ENCODE assay signal across 20 cellular contexts in the genomic region with DNA sequence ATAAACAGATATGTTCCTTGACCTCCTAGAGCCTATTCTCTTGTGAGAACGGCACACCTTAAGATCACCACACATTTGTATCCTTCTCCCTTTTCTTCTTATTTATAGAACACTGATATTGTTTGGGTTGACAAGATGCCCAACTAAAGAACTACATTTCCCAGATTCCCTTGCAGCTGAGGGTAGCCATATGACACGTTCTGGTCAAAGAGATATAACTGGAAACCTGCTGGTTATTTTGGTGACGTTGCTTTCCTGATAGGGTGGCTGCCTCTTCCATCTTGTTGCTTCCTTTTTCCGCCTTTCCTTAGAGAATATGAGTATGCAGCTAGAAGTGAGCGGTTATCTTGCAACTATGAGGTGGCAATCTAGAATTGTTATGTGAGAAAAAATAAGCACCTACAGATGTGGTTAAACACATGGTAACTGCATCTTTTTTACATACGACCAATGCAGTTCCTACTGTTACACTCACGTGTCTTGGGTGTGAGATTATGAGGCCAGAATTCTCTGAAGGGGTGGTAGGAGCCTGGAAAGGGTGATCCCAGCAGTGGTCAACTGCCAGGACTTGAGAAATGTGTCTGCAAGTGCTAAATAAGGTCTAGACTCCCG.
DNase-seq lines count a peak whose midpoint lies in the region; ATAC-seq and TF ChIP-seq lines count a peak whose summit lies in the region.
"Had no signal": no experiment of that assay in that cellular context is flagged by ENCODE, and none has a peak within 500 bp of the region (broad histone marks: within the 10 kb centered on the region; RNA-seq: fewer than 3 reads in every experiment).

No MANE protein-coding gene starts in this region.

- no peak overlapping the region for H3K4me3 ChIP-seq in osteoblast (ENCODE audit: insufficient read depth, low read length)
- H3K4me3 ChIP-seq: lung had no signal

- no peaks in the 10 kb centered on the region for H3K4me1 ChIP-seq in osteoblast (ENCODE audit: insufficient read depth, low read length)
- H3K4me1 ChIP-seq: foreskin keratinocyte had no signal

- H3K27ac ChIP-seq in osteoblast (ENCODE audit: low read depth, low read length): no peak overlapping the region
- H3K27ac ChIP-seq: foreskin keratinocyte, HL-60 had no signal

- H3K9me3 Mint-ChIP-seq in WTC11: peaks cover 6% of the 10 kb centered on the region
- H3K9me3 Mint-ChIP-seq: nephron; stimulated activated naive CD8-positive, alpha-beta T cell treated with anti-CD3 and anti-CD28 coated beads, Interleukin-15, Interleukin-2, amounts not matched to agents 100 ng/mL and 50 ng/mL, for 24 hours had no signal

- no peaks in the 10 kb centered on the region for H4K20me1 ChIP-seq in osteoblast (ENCODE audit: insufficient read depth, low read length)

- H3K4me3 Mint-ChIP-seq in WTC11: no peak overlapping the region
- H3K4me3 Mint-ChIP-seq: activated CD8-positive, alpha-beta memory T cell treated with anti-CD3 and anti-CD28 coated beads, Interleukin-2, amount 10 ng/mL, durations not matched to agents 7 days and 5 days; nephron; stimulated activated naive CD8-positive, alpha-beta T cell treated with anti-CD3 and anti-CD28 coated beads, Interleukin-15, Interleukin-2, amounts not matched to agents 100 ng/mL and 50 ng/mL, for 24 hours had no signal

- POLR2A ChIA-PET in WTC11 (lab: Charles Lee): no interaction called here

- no peak overlapping the region for H2AFZ ChIP-seq in osteoblast (ENCODE audit: low read length)

- H3K36me3 Mint-ChIP-seq in WTC11: peaks cover 2% of the 10 kb centered on the region; the same call in 1 of the 2 replicates
- H3K36me3 Mint-ChIP-seq: activated CD8-positive, alpha-beta memory T cell treated with anti-CD3 and anti-CD28 coated beads, Interleukin-2, amount 10 ng/mL, durations not matched to agents 7 days and 5 days had no signal

- H3K27me3 Mint-ChIP-seq in WTC11 (ENCODE audit: low read depth): peaks cover 5% of the 10 kb centered on the region

- no peak for ATAC-seq in WTC11
- no peak for ATAC-seq in stimulated activated naive CD8-positive, alpha-beta T cell treated with anti-CD3 and anti-CD28 coated beads, Interleukin-15, Interleukin-2, amounts not matched to agents 100 U/mL and 50 U/mL, for 24 hours
- no peak for ATAC-seq in HG03460 (IDR thresholded peaks at IDR 0.05; ENCODE audit: unreplicated experiment)
- ATAC-seq: activated CD4-positive, CD25-positive, alpha-beta regulatory T cell treated with anti-CD3 and anti-CD28 coated beads, Interleukin-2, amount 50 U/mL, for 24 hours; activated CD8-positive, alpha-beta memory T cell treated with anti-CD3 and anti-CD28 coated beads, Interleukin-2, amount 10 ng/mL, durations not matched to agents 7 days and 5 days; foreskin keratinocyte had no signal

- H3K4me1 Mint-ChIP-seq in WTC11: peaks cover 49% of the 10 kb centered on the region
- H3K4me1 Mint-ChIP-seq: nephron had no signal

- no peaks in the 10 kb centered on the region for H3K9me3 ChIP-seq in osteoblast (ENCODE audit: low read depth, low read length)

- H3K27me3 ChIP-seq in osteoblast (ENCODE audit: insufficient read depth, low read length): peaks cover 26% of the 10 kb centered on the region

- CTCF ChIA-PET in WTC11 (lab: Charles Lee): no interaction called here

- H3K27ac Mint-ChIP-seq in WTC11: no peak overlapping the region
- H3K27ac Mint-ChIP-seq: activated CD8-positive, alpha-beta memory T cell treated with anti-CD3 and anti-CD28 coated beads, Interleukin-2, amount 10 ng/mL, durations not matched to agents 7 days and 5 days; stimulated activated naive CD8-positive, alpha-beta T cell treated with anti-CD3 and anti-CD28 coated beads, Interleukin-15, Interleukin-2, amounts not matched to agents 100 ng/mL and 50 ng/mL, for 24 hours had no signal

- DNase-seq in SIG-M5 treated with dmso at 0.1 percent for 504 hours (lab: John Stamatoyannopoulos, UW; ENCODE audit: unreplicated experiment) (peak; percentile 22), SIG-M5 (lab: John Stamatoyannopoulos, UW) (no peak), NAMALWA (ENCODE audit: low spot score) (peak; percentile 61), WTC11 (ENCODE audit: low spot score) (no peak), osteoblast (ENCODE audit: insufficient read length, low spot score, missing footprints) (peak; percentile 46), amygdala (lab: John Stamatoyannopoulos, UW) (no peak)
- no peak for DNase-seq in stimulated activated naive CD8-positive, alpha-beta T cell treated with anti-CD3 and anti-CD28 coated beads, Interleukin-15, Interleukin-2, amounts not matched to agents 100 U/mL and 50 U/mL, for 24 hours
- DNase-seq: activated CD8-positive, alpha-beta memory T cell treated with anti-CD3 and anti-CD28 coated beads, Interleukin-2, amount 10 ng/mL, durations not matched to agents 7 days and 5 days; activated gamma-delta T cell; anterior cingulate cortex; cerebellar nuclear complex; foreskin keratinocyte; NCI-H1930; NCI-H526 treated with DMSO at 0.1 percent for 48 hours had no signal

- H3K4me2 ChIP-seq in osteoblast (ENCODE audit: insufficient read depth, low read length): no peak overlapping the region

- no peaks in the 10 kb centered on the region for H3K79me2 ChIP-seq in osteoblast (ENCODE audit: insufficient read depth, low read length)

- no peak for TF ChIP-seq CTCF in WTC11 (IDR thresholded peaks at IDR 0.05)
- TF ChIP-seq CTCF in osteoblast (IDR thresholded peaks at IDR 0.05; ENCODE audit: extremely low read depth, low read depth, low read length): no peak

- no peaks in the 10 kb centered on the region for H3K36me3 ChIP-seq in osteoblast (ENCODE audit: insufficient read depth, low read length)

TF ChIP-seq in WTC11, 78 proteins besides CTCF, POLR2A, EP300 and RAD21:
- TF ChIP-seq USF1 (CRISPR knock-in tag; IDR thresholded peaks at IDR 0.05) (peak; percentile 66; the same call in 1 of the 2 replicates), NFE2L1 (CRISPR knock-in tag; IDR thresholded peaks at IDR 0.05) (no peak), TEAD1 (CRISPR knock-in tag; IDR thresholded peaks at IDR 0.05) (no peak)
- TF ChIP-seq, protein P1, sequence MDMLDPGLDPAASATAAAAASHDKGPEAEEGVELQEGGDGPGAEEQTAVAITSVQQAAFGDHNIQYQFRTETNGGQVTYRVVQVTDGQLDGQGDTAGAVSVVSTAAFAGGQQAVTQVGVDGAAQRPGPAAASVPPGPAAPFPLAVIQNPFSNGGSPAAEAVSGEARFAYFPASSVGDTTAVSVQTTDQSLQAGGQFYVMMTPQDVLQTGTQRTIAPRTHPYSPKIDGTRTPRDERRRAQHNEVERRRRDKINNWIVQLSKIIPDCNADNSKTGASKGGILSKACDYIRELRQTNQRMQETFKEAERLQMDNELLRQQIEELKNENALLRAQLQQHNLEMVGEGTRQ (CRISPR knock-in tag; IDR thresholded peaks at IDR 0.05): peak; percentile 70

Comparison
In these comparisons a context has a peak if more than half of its experiments do, and no peak if none do; other contexts are left out.
1. DNase-seq: peak in SIG-M5 treated with dmso at 0.1 percent for 504 hours (single experiment), NAMALWA (single experiment) and osteoblast (single experiment); none in SIG-M5 (single experiment), WTC11 (single experiment), amygdala (0 of 56) and stimulated activated naive CD8-positive, alpha-beta T cell treated with anti-CD3 and anti-CD28 coated beads, Interleukin-15, Interleukin-2, amounts not matched to agents 100 U/mL and 50 U/mL, for 24 hours (single experiment).